In genomic region chr11:116459644-116460043, GRCh38 we compare ENCODE assay signal across 21 cellular contexts.
DNase-seq lines count a peak whose midpoint lies in the region; ATAC-seq and TF ChIP-seq lines count a peak whose summit lies in the region.
"Had no signal": no experiment of that assay in that cellular context is flagged by ENCODE, and none has a peak within 500 bp of the region (broad histone marks: within the 10 kb centered on the region; RNA-seq: fewer than 3 reads in every experiment).

No MANE protein-coding gene starts in this region.

- H3K27ac Mint-ChIP-seq in Caco-2 (ENCODE audit: unreplicated experiment) (peak overlapping the region; percentile 48), neural progenitor cell (peak overlapping the region; percentile 90)
- H3K27ac Mint-ChIP-seq: CD8-positive, alpha-beta T cell had no signal

- H3K4me3 Mint-ChIP-seq in Caco-2 (ENCODE audit: unreplicated experiment) (no peak overlapping the region), neural progenitor cell (no peak overlapping the region)
- H3K4me3 Mint-ChIP-seq: CD8-positive, alpha-beta T cell; H9 had no signal

- no peak overlapping the region for H3K4me3 ChIP-seq in Caco-2 (ENCODE audit: low read depth, low read length)
- H3K4me3 ChIP-seq in neural progenitor cell: no peak overlapping the region
- H3K4me3 ChIP-seq: SJCRH30 had no signal

- H3K9me3 ChIP-seq in Caco-2: no peaks in the 10 kb centered on the region; the same call in 1 of the 2 replicates
- H3K9me3 ChIP-seq in neural progenitor cell (ENCODE audit: low read depth): no peaks in the 10 kb centered on the region
- H3K9me3 ChIP-seq: SJCRH30 had no signal

- no peak overlapping the region for H3K9ac ChIP-seq in neural progenitor cell

- DNase-seq in Caco-2 (no peak), SW480 (ENCODE audit: low spot score) (peak; percentile 52), left colon (no peak), neural progenitor cell (ENCODE audit: low spot score) (no peak), NCI-H2081 treated with DMSO at 0.1 percent for 48 hours (lab: John Stamatoyannopoulos, UW) (no peak), epidermal melanocyte (ENCODE audit: insufficient read length, low spot score) (no peak), substantia nigra (lab: John Stamatoyannopoulos, UW) (no peak), NCI-H446 treated with DMSO at 0.1 percent for 48 hours (lab: John Stamatoyannopoulos, UW) (no peak)
- DNase-seq: 8988T; AML-193; C1 segment of cervical spinal cord; Calu3; CD8-positive, alpha-beta T cell; H9; KG1; NCI-H2029 treated with DMSO at 0.1 percent for 48 hours; NCI-H2171; NCI-H345; NCI-H526; OCI-M1; SJCRH30 had no signal

- no TSS peak for BruUV-seq in Caco-2 (replicated peaks; lab: Mats Ljungman, UMichigan)

- H2AFZ ChIP-seq in neural progenitor cell (replicated peaks): no peak overlapping the region

- H3K27me3 Mint-ChIP-seq in Caco-2 (ENCODE audit: insufficient read depth, unreplicated experiment) (no peaks in the 10 kb centered on the region), neural progenitor cell (ENCODE audit: insufficient read depth, low read depth) (peaks cover 16% of the 10 kb centered on the region)

- H3K36me3 ChIP-seq in Caco-2 (ENCODE audit: control insufficient read depth, insufficient read depth, low read length) (no peaks in the 10 kb centered on the region), neural progenitor cell (no peaks in the 10 kb centered on the region)
- H3K36me3 ChIP-seq: SJCRH30 had no signal

- TF ChIP-seq CTCF in Caco-2 (IDR thresholded peaks at IDR 0.05; ENCODE audit: insufficient read depth in 1 of 2, low read depth in 1 of 2, low read length in 1 of 2, severe bottlenecking in 1 of 2, unreplicated experiment in 1 of 2) (no peak), neural progenitor cell (IDR thresholded peaks at IDR 0.05) (no peak)

- H3K36me3 Mint-ChIP-seq in Caco-2 (ENCODE audit: insufficient read depth, unreplicated experiment) (no peaks in the 10 kb centered on the region), neural progenitor cell (no peaks in the 10 kb centered on the region)
- H3K36me3 Mint-ChIP-seq: CD8-positive, alpha-beta T cell had no signal

- intact Hi-C loops in Caco-2 (cut with micrococcal nuclease; ENCODE audit: unreplicated experiment) (no loop called here), left colon (cut with DNase I, micrococcal nuclease) (loop anchor here in 1 of 2 donors (10.0 kb wide), 1 partner anchor 185 kb away; no protein-coding TSS in a partner anchor)

- no peaks in the 10 kb centered on the region for H3K79me2 ChIP-seq in neural progenitor cell (ENCODE audit: low read depth)

- H3F3A ChIP-seq in neural progenitor cell (ENCODE audit: low read depth): peaks cover 20% of the 10 kb centered on the region

- H3K4me1 ChIP-seq in Caco-2: peaks cover 24% of the 10 kb centered on the region
- H3K4me1 ChIP-seq in neural progenitor cell: peaks cover 41% of the 10 kb centered on the region
- H3K4me1 ChIP-seq: SJCRH30 had no signal

- H3K27me3 ChIP-seq in Caco-2 (replicated peaks; ENCODE audit: control insufficient read depth, insufficient read depth, low read length): no peaks in the 10 kb centered on the region
- no peaks in the 10 kb centered on the region for H3K27me3 ChIP-seq in neural progenitor cell
- H3K27me3 ChIP-seq: SJCRH30 had no signal

- POLR2A ChIA-PET in Caco-2 (lab: Charles Lee): no interaction called here

- H3K4me2 ChIP-seq in neural progenitor cell: no peak overlapping the region

- peak; percentile 67 for ATAC-seq in left colon
- ATAC-seq: CD8-positive, alpha-beta T cell had no signal

- no peaks in the 10 kb centered on the region for H3K9me3 Mint-ChIP-seq in Caco-2 (ENCODE audit: unreplicated experiment)
- H3K9me3 Mint-ChIP-seq in neural progenitor cell: peaks cover 2% of the 10 kb centered on the region
- H3K9me3 Mint-ChIP-seq: CD8-positive, alpha-beta T cell; H9 had no signal

- H3K4me1 Mint-ChIP-seq in Caco-2 (ENCODE audit: low read depth, unreplicated experiment) (peaks cover 20% of the 10 kb centered on the region), neural progenitor cell (peaks cover 62% of the 10 kb centered on the region)

- no peaks in the 10 kb centered on the region for H4K20me1 ChIP-seq in neural progenitor cell (ENCODE audit: low read depth)

- CTCF ChIA-PET in Caco-2 (lab: Charles Lee): interaction anchor here (1.1 kb wide), 1 partner anchor 40 kb away, joined by 4 read pairs; no protein-coding TSS in a partner anchor

- no peak overlapping the region for H3K27ac ChIP-seq in neural progenitor cell
- H3K27ac ChIP-seq in substantia nigra (ENCODE audit: low read depth, low read length, poor library complexity, severe bottlenecking): no peak overlapping the region
- H3K27ac ChIP-seq: SJCRH30 had no signal
